ENCODE assay signal across 32 cellular contexts in genomic region chr14:104123879-104124278, GRCh38. TPM values are rescaled to one million over a fixed set of nuclear protein-coding genes. Genes with fewer than 3 reads are reported as not detected.
"Had no signal": no experiment of that assay in that cellular context is flagged by ENCODE, and none has a peak within 500 bp of the region (broad histone marks: within the 10 kb centered on the region; RNA-seq: fewer than 3 reads in every experiment).

No MANE protein-coding gene starts in this region.

- H3K79me2 ChIP-seq: hepatocyte had no signal

- H3K4me3 Mint-ChIP-seq: dendritic cell treated with granulocyte-macrophage colony-stimulating factor and Interleukin-4, amounts not matched to agents 40 ng/mL and 50 ng/mL, for 4 days; effector memory CD8-positive, alpha-beta T cell; endodermal cell; mesothelial cell of epicardium; naive B cell; naive thymus-derived CD8-positive, alpha-beta T cell had no signal

- H3K4me1 ChIP-seq: colonic mucosa, gastroesophageal sphincter, heart left ventricle, left lung, lower lobe of right lung had no signal

- H3K4me2 ChIP-seq: hepatocyte had no signal

- H3K4me1 Mint-ChIP-seq: endodermal cell; naive B cell; naive thymus-derived CD8-positive, alpha-beta T cell had no signal

- H3K27ac Mint-ChIP-seq: dendritic cell treated with granulocyte-macrophage colony-stimulating factor and Interleukin-4, amounts not matched to agents 40 ng/mL and 50 ng/mL, for 4 days; effector memory CD8-positive, alpha-beta T cell; endodermal cell; mesothelial cell of epicardium; naive thymus-derived CD8-positive, alpha-beta T cell had no signal

- H2AFZ ChIP-seq: hepatocyte had no signal

- FAIRE-seq: endometrium, islet of Langerhans, keratinocyte had no signal

- H3K9me3 ChIP-seq: colonic mucosa, mucosa of descending colon had no signal

- H3K27me3 ChIP-seq: colonic mucosa had no signal

- H3K27ac ChIP-seq: colonic mucosa, epithelial cell of prostate, esophagus squamous epithelium, gastroesophageal sphincter, heart left ventricle, hepatocyte, left lung, lower lobe of right lung had no signal

- ATAC-seq: effector memory CD8-positive, alpha-beta T cell; esophagus mucosa; gastroesophageal sphincter; heart left ventricle; left cardiac atrium; left lung; left ventricle myocardium superior; lower lobe of right lung; mucosa of descending colon; naive thymus-derived CD8-positive, alpha-beta T cell had no signal

- H3K36me3 ChIP-seq: colonic mucosa, esophagus squamous epithelium, gastroesophageal sphincter, heart left ventricle, left lung, lower lobe of right lung had no signal

- DNase-seq: colonic mucosa; cortex of kidney; effector CD8-positive, alpha-beta T cell; effector memory CD8-positive, alpha-beta T cell; endodermal cell; erythroblast; esophagus squamous epithelium; foreskin fibroblast; foreskin melanocyte; hypothalamus; left cardiac atrium; left lung; left ventricle myocardium superior; lower lobe of right lung; mesenchymal stem cell; naive B cell; naive thymus-derived CD8-positive, alpha-beta T cell had no signal

- H3K4me3 ChIP-seq: colonic mucosa, esophagus squamous epithelium, gastroesophageal sphincter, heart left ventricle, hepatocyte, left lung, lower lobe of right lung, mucosa of descending colon had no signal

RNA-seq across cellular contexts. Expression of gene KIF26A, which starts 14.5 kb away (rescaled TPM):
- total RNA-seq: myocyte had no signal
- polyA plus RNA-seq: naive thymus-derived CD8-positive, alpha-beta T cell had no signal

RNA-seq across cellular contexts. Expression of gene ASPG, which starts 38.4 kb away (rescaled TPM):
- total RNA-seq: dermis microvascular lymphatic vessel endothelial cell; kidney epithelial cell; lung microvascular endothelial cell; myocyte; naive thymus-derived CD8-positive, alpha-beta T cell had no signal
- polyA plus RNA-seq: naive thymus-derived CD8-positive, alpha-beta T cell had no signal
